Comparison of ENCODE assay signal across 10 cellular contexts in the genomic region with DNA sequence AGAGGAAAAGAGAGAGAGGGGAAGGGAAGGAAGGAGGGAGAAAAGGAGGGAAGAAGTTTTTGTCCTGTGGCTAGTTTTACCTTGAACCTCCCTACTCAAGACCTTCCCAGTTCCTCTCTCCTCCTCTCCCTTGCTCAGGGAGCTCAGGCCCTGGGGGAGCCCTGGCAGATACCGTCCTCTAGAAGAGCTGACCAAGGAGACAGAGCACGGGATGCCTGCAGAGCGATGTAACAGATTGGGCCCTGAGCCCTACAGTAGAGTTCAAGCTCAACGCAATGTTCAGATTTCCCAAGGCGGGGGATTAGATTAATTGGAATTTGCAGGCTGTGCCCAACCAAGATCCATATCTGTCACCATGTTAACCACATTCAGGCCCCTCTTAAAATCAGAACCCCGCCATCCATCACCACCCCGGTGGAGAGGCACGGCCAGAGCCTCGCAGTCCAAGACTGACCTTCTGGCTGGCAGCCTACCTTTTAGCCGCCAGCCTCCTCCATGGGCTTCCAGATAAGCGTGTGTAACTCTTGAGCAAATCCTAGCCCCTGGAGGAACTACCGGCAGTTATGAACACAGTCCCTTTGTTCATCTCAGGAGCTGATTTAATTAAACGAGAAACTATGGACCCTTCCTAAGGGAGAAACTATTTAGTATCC.
"Had no signal": no experiment of that assay in that cellular context is flagged by ENCODE, and none has a peak within 500 bp of the region (broad histone marks: within the 10 kb centered on the region; RNA-seq: fewer than 3 reads in every experiment).

No MANE protein-coding gene starts in this region.

- H3K36me3 ChIP-seq: adrenal gland, left lung had no signal

- H3K9ac ChIP-seq: parathyroid adenoma had no signal

- H2AFZ ChIP-seq: parathyroid adenoma had no signal

- H3K27ac ChIP-seq: adrenal gland, left lung, parathyroid adenoma, SK-N-MC had no signal

- DNase-seq: activated CD4-positive, alpha-beta T cell treated with anti-CD3 and anti-CD28 coated beads for 48 hours; activated CD8-positive, alpha-beta T cell treated with anti-CD3 and anti-CD28 coated beads, Interleukin-2, amount 10 ng/mL, durations not matched to agents 7 days and 5 days; activated naive CD4-positive, alpha-beta T cell treated with anti-CD3 and anti-CD28 coated beads, Interleukin-2, amount 50 U/mL, for 16 hours; adrenal gland; left lung; stimulated activated CD4-positive, alpha-beta T cell treated with anti-CD3 and anti-CD28 coated beads, Interleukin-1b, Interleukin-23, amount 100 ng/mL, for 48 hours; stimulated activated naive B cell treated with anti-CD40 and anti-IgM and Interleukin-4, amounts not matched to agents 10 μg/mL and 1 μg/mL and 100 μg/mL, for 72 hours had no signal

- ATAC-seq: activated CD8-positive, alpha-beta T cell treated with anti-CD3 and anti-CD28 coated beads, Interleukin-2, amount 10 ng/mL, durations not matched to agents 7 days and 5 days; left lung; stimulated activated naive B cell treated with anti-CD40 and anti-IgM and Interleukin-4, amounts not matched to agents 10 μg/mL and 1 μg/mL and 100 μg/mL, for 72 hours; WTC11 had no signal

- H3K4me3 ChIP-seq: adrenal gland, left lung, SK-N-MC had no signal

- H3K4me1 ChIP-seq: adrenal gland, left lung, parathyroid adenoma had no signal

- H3K9me3 ChIP-seq: adrenal gland, left lung had no signal
